15 cellular contexts compared by ENCODE assay signal in genomic region chr11:63884191-63884590, GRCh38. TPM values are rescaled to one million over a fixed set of nuclear protein-coding genes. Genes with fewer than 3 reads are reported as not detected.
DNase-seq lines count a peak whose midpoint lies in the region; ATAC-seq and TF ChIP-seq lines count a peak whose summit lies in the region.
"Had no signal": no experiment of that assay in that cellular context is flagged by ENCODE, and none has a peak within 500 bp of the region (broad histone marks: within the 10 kb centered on the region; RNA-seq: fewer than 3 reads in every experiment).

No MANE protein-coding gene starts in this region.

- peak in 1 of 2 donors; percentile 53 for DNase-seq in cardiac muscle cell (ENCODE audit: low read depth in 1 of 2, low spot score in 1 of 2)
- no peak for DNase-seq in heart right ventricle
- no peak for DNase-seq in activated naive CD8-positive, alpha-beta T cell treated with anti-CD3 and anti-CD28 coated beads, Interleukin-2, amount 10 ng/mL, durations not matched to agents 7 days and 5 days
- no peak for DNase-seq in omental fat pad (ENCODE audit: low spot score)
- DNase-seq in SJCRH30, result no peak
- DNase-seq in GM03348 (ENCODE audit: low spot score), result no peak
- DNase-seq: activated T-cell treated with anti-CD3 and anti-CD28 coated beads, Interleukin-2, amount 50 U/mL, for 4 hours; body of pancreas; DND-41; lower lobe of right lung; NCI-H2081; stimulated activated CD4-positive, alpha-beta T cell treated with anti-CD3 and anti-CD28 coated beads, Interleukin-12 subunit alpha, Interleukin-12 subunit beta, amount 100 ng/mL, for 4 hours had no signal

- no peak overlapping the region for H3K4me3 ChIP-seq in cardiac muscle cell
- H3K4me3 ChIP-seq in heart right ventricle, result no peak overlapping the region
- no peak overlapping the region for H3K4me3 ChIP-seq in mucosa of rectum (ENCODE audit: low read length in 2 of 2)
- H3K4me3 ChIP-seq in SJCRH30, result no peak overlapping the region
- H3K4me3 ChIP-seq: body of pancreas, lower lobe of right lung had no signal

- no peaks in the 10 kb centered on the region for H3K9me3 ChIP-seq in cardiac muscle cell (ENCODE audit: low read depth)
- no peaks in the 10 kb centered on the region for H3K9me3 ChIP-seq in heart right ventricle
- no peaks in the 10 kb centered on the region for H3K9me3 ChIP-seq in mucosa of rectum (ENCODE audit: control insufficient read depth in 2 of 2, low read length in 2 of 2)
- H3K9me3 ChIP-seq in SJCRH30 (replicated peaks), result no peaks in the 10 kb centered on the region
- H3K9me3 ChIP-seq: body of pancreas, lower lobe of right lung had no signal

- H3K9me3 Mint-ChIP-seq in activated naive CD8-positive, alpha-beta T cell treated with anti-CD3 and anti-CD28 coated beads, Interleukin-2, amount 10 ng/mL, durations not matched to agents 7 days and 5 days, result no peaks in the 10 kb centered on the region
- H3K9me3 Mint-ChIP-seq: activated T-cell treated with anti-CD3 and anti-CD28 coated beads, Interleukin-2, amount 50 U/mL, for 4 hours had no signal

- intact Hi-C loops in heart right ventricle (cut with DNase I), result no loop called here

- TF ChIP-seq CTCF in cardiac muscle cell (IDR thresholded peaks at IDR 0.05; ENCODE audit: low read depth, low read length) (no peak), heart right ventricle (IDR thresholded peaks at IDR 0.05) (no peak), omental fat pad (IDR thresholded peaks at IDR 0.05) (no peak)

- H3K27me3 ChIP-seq in cardiac muscle cell, result no peaks in the 10 kb centered on the region
- no peaks in the 10 kb centered on the region for H3K27me3 ChIP-seq in heart right ventricle
- no peaks in the 10 kb centered on the region for H3K27me3 ChIP-seq in mucosa of rectum (ENCODE audit: control insufficient read depth in 2 of 2, insufficient read depth in 2 of 2, low read length in 2 of 2)
- no peaks in the 10 kb centered on the region for H3K27me3 ChIP-seq in SJCRH30
- H3K27me3 ChIP-seq: body of pancreas had no signal

- H3K27ac Mint-ChIP-seq in activated naive CD8-positive, alpha-beta T cell treated with anti-CD3 and anti-CD28 coated beads, Interleukin-2, amount 10 ng/mL, durations not matched to agents 7 days and 5 days, result peak overlapping the region; percentile 5

- POLR2A ChIA-PET in activated naive CD8-positive, alpha-beta T cell treated with anti-CD3 and anti-CD28 coated beads, Interleukin-2, amount 10 ng/mL, durations not matched to agents 7 days and 5 days (lab: Charles Lee), result no interaction called here

- peaks cover 58% of the 10 kb centered on the region for H3K4me1 ChIP-seq in cardiac muscle cell (ENCODE audit: low read depth)
- peaks cover 22 to 84% (median 61%) of the 10 kb centered on the region in 9 donors for H3K4me1 ChIP-seq in heart right ventricle
- peaks cover 50 to 54% of the 10 kb centered on the region in 2 donors for H3K4me1 ChIP-seq in mucosa of rectum (ENCODE audit: control insufficient read depth in 2 of 2, insufficient read depth in 2 of 2, low read length in 2 of 2)
- H3K4me1 ChIP-seq in SJCRH30, result peaks cover 11% of the 10 kb centered on the region

- H3K36me3 Mint-ChIP-seq in activated naive CD8-positive, alpha-beta T cell treated with anti-CD3 and anti-CD28 coated beads, Interleukin-2, amount 10 ng/mL, durations not matched to agents 7 days and 5 days, result peaks cover 11% of the 10 kb centered on the region

- H3K9ac ChIP-seq in mucosa of rectum (ENCODE audit: low read depth in 1 of 2, low read length in 2 of 2), result no peak overlapping the region

- no peaks in the 10 kb centered on the region for H3K27me3 Mint-ChIP-seq in activated naive CD8-positive, alpha-beta T cell treated with anti-CD3 and anti-CD28 coated beads, Interleukin-2, amount 10 ng/mL, durations not matched to agents 7 days and 5 days

- H3K27ac ChIP-seq in cardiac muscle cell (peak overlapping the region; percentile 78), heart right ventricle (peak overlapping the region in 1 of 10 donors; percentile 20), mucosa of rectum (ENCODE audit: low read depth in 2 of 2, low read length in 2 of 2) (peak overlapping the region; percentile 45 to 64), SJCRH30 (no peak overlapping the region)
- H3K27ac ChIP-seq: epithelial cell of prostate, lower lobe of right lung had no signal

- H3K4me3 Mint-ChIP-seq in activated naive CD8-positive, alpha-beta T cell treated with anti-CD3 and anti-CD28 coated beads, Interleukin-2, amount 10 ng/mL, durations not matched to agents 7 days and 5 days, result no peak overlapping the region
- H3K4me3 Mint-ChIP-seq: activated T-cell treated with anti-CD3 and anti-CD28 coated beads, Interleukin-2, amount 50 U/mL, for 4 hours had no signal

- no peak for ATAC-seq in heart right ventricle
- ATAC-seq in activated naive CD8-positive, alpha-beta T cell treated with anti-CD3 and anti-CD28 coated beads, Interleukin-2, amount 10 ng/mL, durations not matched to agents 7 days and 5 days (ENCODE audit: low read depth), result no peak
- ATAC-seq in omental fat pad (ENCODE audit: low FRiP score), result no peak
- no peak for ATAC-seq in HG03442 (IDR thresholded peaks at IDR 0.05; ENCODE audit: unreplicated experiment)
- ATAC-seq: activated T-cell treated with anti-CD3 and anti-CD28 coated beads, Interleukin-2, amount 50 U/mL, for 4 hours; body of pancreas had no signal

- WGBS in heart right ventricle, 2 donors, result 93 to 97% methylated on average over 1 of the region's 1 CpG

- no peaks in the 10 kb centered on the region for H3K36me3 ChIP-seq in cardiac muscle cell
- H3K36me3 ChIP-seq in heart right ventricle, result peaks cover 0 to 8% (median 0%) of the 10 kb centered on the region in 9 donors
- no peaks in the 10 kb centered on the region for H3K36me3 ChIP-seq in mucosa of rectum (ENCODE audit: control insufficient read depth in 2 of 2, insufficient read depth in 2 of 2, low read length in 2 of 2)
- H3K36me3 ChIP-seq in SJCRH30, result no peaks in the 10 kb centered on the region

- peaks cover 68% of the 10 kb centered on the region for H3K4me1 Mint-ChIP-seq in activated naive CD8-positive, alpha-beta T cell treated with anti-CD3 and anti-CD28 coated beads, Interleukin-2, amount 10 ng/mL, durations not matched to agents 7 days and 5 days

RNA-seq across cellular contexts. Expression of gene RCOR2, which starts 32.8 kb away (rescaled TPM):
- total RNA-seq in cardiac muscle cell, result 73.5 and 74.2 TPM in 2 replicates
- 34.7 and 41.0 TPM in 2 replicates for polyA plus RNA-seq in cardiac muscle cell
- 1 to 10 TPM; 1.1 to 8.4 (median 5.0) TPM for total RNA-seq in heart right ventricle
- 1 to 10 TPM; 4.4 to 5.4 TPM for polyA plus RNA-seq in heart right ventricle
- under 1 TPM; 0.58 to 0.74 TPM for total RNA-seq in activated naive CD8-positive, alpha-beta T cell treated with anti-CD3 and anti-CD28 coated beads, Interleukin-2, amount 10 ng/mL, durations not matched to agents 7 days and 5 days
- under 1 TPM in 1 of 4 donors, not detected in 3; 0.32 TPM for total RNA-seq in omental fat pad
- total RNA-seq in SJCRH30 (2014; rRNA removed; shearing (Covaris generic)), result 17.2 and 17.9 TPM in 2 replicates

RNA-seq across cellular contexts. Expression of gene MARK2, which starts 45.3 kb away (rescaled TPM):
- total RNA-seq in cardiac muscle cell, result 31.0 and 31.4 TPM in 2 replicates
- 37.2 and 38.1 TPM in 2 replicates for polyA plus RNA-seq in cardiac muscle cell
- 10 to 100 TPM; 33.8 to 42.7 (median 39.0) TPM for total RNA-seq in heart right ventricle
- 10 to 100 TPM; 12.6 to 18.9 TPM for polyA plus RNA-seq in heart right ventricle
- total RNA-seq in activated naive CD8-positive, alpha-beta T cell treated with anti-CD3 and anti-CD28 coated beads, Interleukin-2, amount 10 ng/mL, durations not matched to agents 7 days and 5 days, result 10 to 100 TPM; 60.6 to 62.3 TPM
- 10 to 100 TPM; 14.8 to 27.1 (median 23.4) TPM for total RNA-seq in omental fat pad
- total RNA-seq in SJCRH30 (2014; rRNA removed; shearing (Covaris generic)), result 20.7 and 23.4 TPM in 2 replicates

RNA-seq across cellular contexts. Expression of gene NAA40, which starts 54.6 kb away (rescaled TPM):
- total RNA-seq in cardiac muscle cell, result 56.7 and 82.7 TPM in 2 replicates
- 59.1 and 60.9 TPM in 2 replicates for polyA plus RNA-seq in cardiac muscle cell
- total RNA-seq in heart right ventricle, result 10 to 100 TPM; 13.0 to 26.4 (median 19.7) TPM
- 10 to 100 TPM; 13.9 to 38.8 TPM for polyA plus RNA-seq in heart right ventricle
- total RNA-seq in activated naive CD8-positive, alpha-beta T cell treated with anti-CD3 and anti-CD28 coated beads, Interleukin-2, amount 10 ng/mL, durations not matched to agents 7 days and 5 days, result 10 to 100 TPM; 39.1 to 39.7 TPM
- total RNA-seq in omental fat pad, result 10 to 100 TPM in 2 of 4 donors, 1 to 10 TPM in 2; 5.4 to 14.5 (median 8.2) TPM
- total RNA-seq in SJCRH30 (2014; rRNA removed; shearing (Covaris generic)), result 25.2 and 28.6 TPM in 2 replicates
